2 cellular contexts compared by ENCODE assay signal in the genomic region with DNA sequence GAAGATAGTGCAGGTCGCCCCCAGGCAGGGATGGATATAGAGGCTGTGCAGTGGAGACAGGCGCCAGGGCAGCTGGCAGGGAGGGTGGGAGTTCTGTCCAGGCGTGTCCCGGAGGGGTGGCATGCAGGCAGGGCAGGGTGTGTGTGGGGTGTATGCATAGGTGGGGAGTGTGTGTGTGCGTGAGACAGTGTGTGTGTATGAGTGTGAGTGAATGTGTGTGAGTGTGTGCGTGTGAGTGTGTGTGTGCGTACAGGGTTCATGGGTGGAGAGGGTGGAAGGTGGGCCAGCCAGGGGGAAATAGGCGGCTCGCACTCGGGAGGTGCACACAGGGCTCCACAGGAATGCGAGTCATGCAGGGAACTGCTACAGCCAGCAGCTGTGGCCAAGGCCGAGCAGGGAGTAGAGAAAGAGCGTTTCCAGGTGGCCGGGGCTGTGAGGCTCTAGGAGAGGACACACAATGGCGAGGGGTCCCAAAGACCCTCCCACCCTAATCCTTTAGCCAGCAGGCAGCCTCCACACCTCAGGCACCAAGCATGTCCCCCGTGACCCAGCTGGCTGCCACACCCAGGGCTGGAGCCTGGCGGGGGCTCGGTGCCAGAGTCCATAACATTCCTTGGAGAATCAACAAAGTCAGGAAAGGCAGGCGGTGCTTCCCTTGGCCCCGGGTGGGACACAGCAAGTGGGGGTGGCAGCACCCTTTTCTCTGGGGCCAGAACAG.
TF ChIP-seq lines count a peak whose summit lies in the region.

No MANE protein-coding gene starts in this region.

TF ChIP-seq in HepG2, 621 proteins besides CTCF, POLR2A, EP300 and RAD21 (continues in another document):
- TF ChIP-seq SP140L (CRISPR knock-in tag; IDR thresholded peaks at IDR 0.05; ENCODE audit: borderline replicate concordance) (no peak), JUND (CRISPR knock-in tag; IDR thresholded peaks at IDR 0.05) (no peak), ZNF501 (CRISPR knock-in tag; IDR thresholded peaks at IDR 0.05) (peak; percentile 58; the same call in 1 of the 2 replicates), ZSCAN31 (CRISPR knock-in tag; IDR thresholded peaks at IDR 0.05; ENCODE audit: low read depth) (peak; percentile 39; the same call in 1 of the 2 replicates), NFE2 (CRISPR knock-in tag; IDR thresholded peaks at IDR 0.05) (no peak), EEA1 (CRISPR knock-in tag; IDR thresholded peaks at IDR 0.05; ENCODE audit: borderline replicate concordance) (no peak; the same call in 1 of the 2 replicates), ZNF430 (CRISPR knock-in tag; IDR thresholded peaks at IDR 0.05) (no peak), FOXK1 (CRISPR knock-in tag; IDR thresholded peaks at IDR 0.05; ENCODE audit: borderline replicate concordance, low read depth) (peak; percentile 29; the same call in 1 of the 2 replicates), SMYD3 (CRISPR knock-in tag; IDR thresholded peaks at IDR 0.05) (no peak), TBP (CRISPR knock-in tag; IDR thresholded peaks at IDR 0.05) (no peak), FIP1L1 (IDR thresholded peaks at IDR 0.05; ENCODE audit: borderline replicate concordance, insufficient read depth, low read depth, low read length) (0 out of 2 replicates have a peak, but pooled peaks have one; percentile 39), NRL (CRISPR knock-in tag; IDR thresholded peaks at IDR 0.05; ENCODE audit: borderline replicate concordance) (no peak), KDM4B (CRISPR knock-in tag; IDR thresholded peaks at IDR 0.05) (no peak)
- TF ChIP-seq, protein P1, sequence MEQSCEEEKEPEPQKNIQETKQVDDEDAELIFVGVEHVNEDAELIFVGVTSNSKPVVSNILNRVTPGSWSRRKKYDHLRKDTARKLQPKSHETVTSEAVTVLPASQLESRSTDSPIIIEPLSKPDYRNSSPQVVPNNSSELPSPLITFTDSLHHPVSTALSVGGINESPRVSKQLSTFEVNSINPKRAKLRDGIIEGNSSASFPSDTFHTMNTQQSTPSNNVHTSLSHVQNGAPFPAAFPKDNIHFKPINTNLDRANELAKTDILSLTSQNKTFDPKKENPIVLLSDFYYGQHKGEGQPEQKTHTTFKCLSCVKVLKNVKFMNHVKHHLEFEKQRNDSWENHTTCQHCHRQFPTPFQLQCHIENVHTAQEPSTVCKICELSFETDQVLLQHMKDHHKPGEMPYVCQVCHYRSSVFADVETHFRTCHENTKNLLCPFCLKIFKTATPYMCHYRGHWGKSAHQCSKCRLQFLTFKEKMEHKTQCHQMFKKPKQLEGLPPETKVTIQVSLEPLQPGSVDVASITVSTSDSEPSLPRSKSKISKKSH (CRISPR knock-in tag; IDR thresholded peaks at IDR 0.05; ENCODE audit: borderline replicate concordance), result no peak
- TF ChIP-seq, protein P2, sequence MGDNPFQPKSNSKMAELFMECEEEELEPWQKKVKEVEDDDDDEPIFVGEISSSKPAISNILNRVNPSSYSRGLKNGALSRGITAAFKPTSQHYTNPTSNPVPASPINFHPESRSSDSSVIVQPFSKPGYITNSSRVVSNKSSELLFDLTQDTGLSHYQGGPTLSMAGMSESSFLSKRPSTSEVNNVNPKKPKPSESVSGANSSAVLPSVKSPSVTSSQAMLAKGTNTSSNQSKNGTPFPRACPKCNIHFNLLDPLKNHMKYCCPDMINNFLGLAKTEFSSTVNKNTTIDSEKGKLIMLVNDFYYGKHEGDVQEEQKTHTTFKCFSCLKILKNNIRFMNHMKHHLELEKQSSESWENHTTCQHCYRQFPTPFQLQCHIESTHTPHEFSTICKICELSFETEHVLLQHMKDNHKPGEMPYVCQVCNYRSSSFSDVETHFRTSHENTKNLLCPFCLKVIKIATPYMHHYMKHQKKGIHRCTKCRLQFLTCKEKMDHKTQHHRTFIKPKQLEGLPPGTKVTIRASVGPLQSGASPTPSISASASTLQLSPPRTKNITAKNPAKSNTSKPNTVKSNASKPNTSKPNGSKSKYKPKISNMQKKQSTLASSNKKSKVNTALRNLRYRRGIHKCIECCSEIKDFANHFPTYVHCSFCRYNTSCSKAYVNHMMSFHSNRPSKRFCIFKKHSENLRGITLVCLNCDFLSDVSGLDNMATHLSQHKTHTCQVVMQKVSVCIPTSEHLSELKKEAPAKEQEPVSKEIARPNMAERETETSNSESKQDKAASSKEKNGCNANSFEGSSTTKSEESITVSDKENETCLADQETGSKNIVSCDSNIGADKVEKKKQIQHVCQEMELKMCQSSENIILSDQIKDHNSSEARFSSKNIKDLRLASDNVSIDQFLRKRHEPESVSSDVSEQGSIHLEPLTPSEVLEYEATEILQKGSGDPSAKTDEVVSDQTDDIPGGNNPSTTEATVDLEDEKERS (CRISPR knock-in tag; IDR thresholded peaks at IDR 0.05), result no peak
- TF ChIP-seq, protein P3, sequence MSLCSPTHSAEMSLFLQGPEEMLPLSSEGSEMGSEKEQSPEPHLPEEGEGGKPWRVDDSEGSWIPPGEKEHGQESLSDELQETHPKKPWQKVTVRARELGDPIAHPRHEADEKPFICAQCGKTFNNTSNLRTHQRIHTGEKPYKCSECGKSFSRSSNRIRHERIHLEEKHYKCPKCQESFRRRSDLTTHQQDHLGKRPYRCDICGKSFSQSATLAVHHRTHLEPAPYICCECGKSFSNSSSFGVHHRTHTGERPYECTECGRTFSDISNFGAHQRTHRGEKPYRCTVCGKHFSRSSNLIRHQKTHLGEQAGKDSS (CRISPR knock-in tag; IDR thresholded peaks at IDR 0.05; ENCODE audit: borderline replicate concordance, low read depth), result 0 out of 2 replicates have a peak, but pooled peaks have one; percentile 15
- TF ChIP-seq, protein P4, sequence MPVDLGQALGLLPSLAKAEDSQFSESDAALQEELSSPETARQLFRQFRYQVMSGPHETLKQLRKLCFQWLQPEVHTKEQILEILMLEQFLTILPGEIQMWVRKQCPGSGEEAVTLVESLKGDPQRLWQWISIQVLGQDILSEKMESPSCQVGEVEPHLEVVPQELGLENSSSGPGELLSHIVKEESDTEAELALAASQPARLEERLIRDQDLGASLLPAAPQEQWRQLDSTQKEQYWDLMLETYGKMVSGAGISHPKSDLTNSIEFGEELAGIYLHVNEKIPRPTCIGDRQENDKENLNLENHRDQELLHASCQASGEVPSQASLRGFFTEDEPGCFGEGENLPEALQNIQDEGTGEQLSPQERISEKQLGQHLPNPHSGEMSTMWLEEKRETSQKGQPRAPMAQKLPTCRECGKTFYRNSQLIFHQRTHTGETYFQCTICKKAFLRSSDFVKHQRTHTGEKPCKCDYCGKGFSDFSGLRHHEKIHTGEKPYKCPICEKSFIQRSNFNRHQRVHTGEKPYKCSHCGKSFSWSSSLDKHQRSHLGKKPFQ (CRISPR knock-in tag; IDR thresholded peaks at IDR 0.05; ENCODE audit: insufficient replicate concordance), result no peak

TF ChIP-seq in endothelial cell of umbilical vein, 7 proteins besides CTCF, POLR2A, EP300 and RAD21:
- TF ChIP-seq FOS (IDR thresholded peaks at IDR 0.05; ENCODE audit: borderline replicate concordance, insufficient read depth, low read length), result no peak
- no peak for TF ChIP-seq JUN (IDR thresholded peaks at IDR 0.05; ENCODE audit: borderline replicate concordance, insufficient read depth, insufficient read length, low read depth)
- no peak for TF ChIP-seq MYC (IDR thresholded peaks at IDR 0.05; ENCODE audit: low read depth, low read length)
- peak; percentile 36 for TF ChIP-seq POLR2AphosphoS5 (IDR thresholded peaks at IDR 0.05; ENCODE audit: insufficient read depth, low read depth, low read length)
TF ChIP-seq in endothelial cell of umbilical vein: peak in this region for 1.
